Comparison of ENCODE assay signal across 15 cellular contexts in the genomic region with DNA sequence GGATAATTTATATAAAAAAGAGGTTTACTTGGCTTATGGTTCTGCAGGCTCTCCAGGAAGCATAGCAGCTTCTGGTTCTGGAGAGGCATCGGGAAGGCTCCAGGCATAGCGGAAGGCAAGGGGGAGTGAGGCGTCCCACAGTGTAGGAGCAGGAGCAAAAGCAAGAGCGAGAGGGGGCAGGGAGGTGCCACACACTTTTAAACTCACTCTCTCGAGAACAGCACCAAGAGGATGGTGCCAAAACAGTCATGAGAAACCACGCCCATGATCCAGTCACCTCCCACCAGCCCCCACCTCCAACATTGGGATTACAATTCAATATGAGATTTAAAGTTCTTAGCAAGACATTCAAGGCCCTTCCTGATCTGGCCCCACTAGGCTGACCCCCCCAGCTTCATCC.
"Had no signal": no experiment of that assay in that cellular context is flagged by ENCODE, and none has a peak within 500 bp of the region (broad histone marks: within the 10 kb centered on the region; RNA-seq: fewer than 3 reads in every experiment).

No MANE protein-coding gene starts in this region.

- H3K9me3 ChIP-seq: colonic mucosa, esophagus muscularis mucosa, left lung, tibial nerve had no signal

- H3K4me3 ChIP-seq: colonic mucosa, esophagus muscularis mucosa, left lung, tibial nerve had no signal

- H3K27me3 Mint-ChIP-seq: naive B cell; stimulated activated memory B cell treated with anti-CD40 and anti-IgM and Interleukin-4, amounts not matched to agents 10 μg/mL and 1 μg/mL and 100 μg/mL, for 72 hours had no signal

- ATAC-seq: activated CD4-positive, CD25-positive, alpha-beta regulatory T cell treated with anti-CD3 and anti-CD28 coated beads, Interleukin-2, amount 50 U/mL, for 24 hours; stimulated activated memory B cell treated with anti-CD40 and anti-IgM and Interleukin-4, amounts not matched to agents 10 μg/mL and 1 μg/mL and 100 μg/mL, for 72 hours had no signal

- H3K4me3 Mint-ChIP-seq: naive B cell; stimulated activated memory B cell treated with anti-CD40 and anti-IgM and Interleukin-4, amounts not matched to agents 10 μg/mL and 1 μg/mL and 100 μg/mL, for 72 hours had no signal

- DNase-seq: activated CD8-positive, alpha-beta memory T cell treated with anti-CD3 and anti-CD28 coated beads, Interleukin-2, amount 50 U/mL, for 48 hours; activated naive CD4-positive, alpha-beta T cell treated with Interleukin-2 at 50 U/mL for 16 hours; central memory CD4-positive, alpha-beta T cell; colonic mucosa; hippocampal formation; left lung; mammary epithelial cell; naive B cell; stimulated activated CD4-positive, alpha-beta T cell treated with anti-CD3 and anti-CD28 coated beads, Interleukin-2, amount 100 ng/mL, for 48 hours; T-helper 9 cell had no signal

- H3K9me3 Mint-ChIP-seq: naive B cell; stimulated activated memory B cell treated with anti-CD40 and anti-IgM and Interleukin-4, amounts not matched to agents 10 μg/mL and 1 μg/mL and 100 μg/mL, for 72 hours had no signal

- H3K36me3 ChIP-seq: colonic mucosa had no signal

- H3K4me1 ChIP-seq: colonic mucosa had no signal

- H3K9ac ChIP-seq: parathyroid adenoma had no signal

- H2AFZ ChIP-seq: parathyroid adenoma had no signal

- H3K27ac Mint-ChIP-seq: stimulated activated memory B cell treated with anti-CD40 and anti-IgM and Interleukin-4, amounts not matched to agents 10 μg/mL and 1 μg/mL and 100 μg/mL, for 72 hours had no signal

- H3K27me3 ChIP-seq: colonic mucosa, esophagus muscularis mucosa, left lung, tibial nerve had no signal

- H3K27ac ChIP-seq: colonic mucosa, esophagus muscularis mucosa, left lung, parathyroid adenoma, tibial nerve had no signal
